11 cellular contexts compared by ENCODE assay signal in genomic region chr16:86994651-86995171, GRCh38.
A peak's percentile ranks its signal among the peaks of the same experiment; 100 is the strongest.
DNase-seq lines count a peak whose midpoint lies in the region; TF ChIP-seq lines count a peak whose summit lies in the region.
"Had no signal": no experiment of that assay in that cellular context is flagged by ENCODE, and none has a peak within 500 bp of the region (broad histone marks: within the 10 kb centered on the region; RNA-seq: fewer than 3 reads in every experiment).

No MANE protein-coding gene starts in this region.

- CTCF ChIA-PET in RWPE1 (lab: Yijun Ruan, JAX): interaction anchor here (0.7 kb wide), 1 partner anchor 350 kb away, joined by 4 read pairs; no protein-coding TSS in a partner anchor

- TF ChIP-seq CTCF in RWPE1 (conservative IDR thresholded peaks at IDR 0.05; ENCODE audit: low read depth) (no peak), fibroblast of pulmonary artery (IDR thresholded peaks at IDR 0.05; ENCODE audit: low read length, missing control alignments) (no peak)

- H3K4me1 Mint-ChIP-seq in T-helper 2 cell treated with Interferon-gamma antibody and Interleukin-4, amounts not matched to agents 5 μg/mL and 100 μg/mL, for 36 hours (ENCODE audit: low read depth): peaks cover 4% of the 10 kb centered on the region

- DNase-seq in GM04503 (ENCODE audit: low read depth): peak; percentile 76
- peak; percentile 30 for DNase-seq in RWPE1 (ENCODE audit: low spot score)
- peak; percentile 83 for DNase-seq in fibroblast of pulmonary artery (ENCODE audit: low read depth)
- peak; percentile 74 for DNase-seq in renal cortical epithelial cell (ENCODE audit: low read depth)
- DNase-seq in T-helper 2 cell treated with Interferon-gamma antibody and Interleukin-4, amounts not matched to agents 5 μg/mL and 100 μg/mL, for 36 hours (ENCODE audit: low spot score): no peak
- DNase-seq in DMS79 (lab: John Stamatoyannopoulos, UW): no peak
- no peak for DNase-seq in stimulated activated CD4-positive, alpha-beta T cell treated with anti-CD3 and anti-CD28 coated beads, Interleukin-4, amount 100 ng/mL, for 1 hour
- no peak for DNase-seq in NCI-H2171 treated with DMSO at 0.1 percent for 48 hours (lab: John Stamatoyannopoulos, UW)
- DNase-seq: NCI-H2029 treated with DMSO at 0.1 percent for 48 hours had no signal

- H3K4me3 Mint-ChIP-seq in T-helper 2 cell treated with Interferon-gamma antibody and Interleukin-4, amounts not matched to agents 5 μg/mL and 100 μg/mL, for 36 hours: no peak overlapping the region
- H3K4me3 Mint-ChIP-seq: T-helper 1 cell treated with Interleukin-12 subunit alpha and Interleukin-12 subunit beta and Interleukin-4 antibody, amounts not matched to agents 30 μg/mL and 1 μg/mL, for 36 hours had no signal

- H3K36me3 Mint-ChIP-seq in T-helper 2 cell treated with Interferon-gamma antibody and Interleukin-4, amounts not matched to agents 5 μg/mL and 100 μg/mL, for 36 hours (ENCODE audit: low read depth): no peaks in the 10 kb centered on the region

- POLR2A ChIA-PET in RWPE1 (lab: Yijun Ruan, JAX; ENCODE audit: low non-redundant PET): no interaction called here

- H3K27me3 Mint-ChIP-seq in T-helper 2 cell treated with Interferon-gamma antibody and Interleukin-4, amounts not matched to agents 5 μg/mL and 100 μg/mL, for 36 hours (ENCODE audit: low read depth): peaks cover 4% of the 10 kb centered on the region

- H3K27ac Mint-ChIP-seq in T-helper 2 cell treated with Interferon-gamma antibody and Interleukin-4, amounts not matched to agents 5 μg/mL and 100 μg/mL, for 36 hours: no peak overlapping the region
- H3K27ac Mint-ChIP-seq: T-helper 1 cell treated with Interleukin-12 subunit alpha and Interleukin-12 subunit beta and Interleukin-4 antibody, amounts not matched to agents 30 μg/mL and 1 μg/mL, for 36 hours had no signal

- H3K27ac ChIP-seq in RWPE1: peak overlapping the region; percentile 50
- H3K27ac ChIP-seq: esophagus muscularis mucosa had no signal

- no peak overlapping the region for H3K4me3 ChIP-seq in fibroblast of pulmonary artery (replicated peaks; ENCODE audit: low read depth, low read length)
- H3K4me3 ChIP-seq: esophagus muscularis mucosa had no signal

- H3K9me3 Mint-ChIP-seq in T-helper 2 cell treated with Interferon-gamma antibody and Interleukin-4, amounts not matched to agents 5 μg/mL and 100 μg/mL, for 36 hours: no peaks in the 10 kb centered on the region
- H3K9me3 Mint-ChIP-seq: T-helper 1 cell treated with Interleukin-12 subunit alpha and Interleukin-12 subunit beta and Interleukin-4 antibody, amounts not matched to agents 30 μg/mL and 1 μg/mL, for 36 hours had no signal

Comparison
In these comparisons a context has a peak if more than half of its experiments do, and no peak if none do; other contexts are left out.
1. DNase-seq: peak in GM04503 (single experiment), RWPE1 (single experiment), fibroblast of pulmonary artery (single experiment) and renal cortical epithelial cell (single experiment); none in T-helper 2 cell treated with Interferon-gamma antibody and Interleukin-4, amounts not matched to agents 5 μg/mL and 100 μg/mL, for 36 hours (single experiment), DMS79 (single experiment), stimulated activated CD4-positive, alpha-beta T cell treated with anti-CD3 and anti-CD28 coated beads, Interleukin-4, amount 100 ng/mL, for 1 hour (single experiment) and NCI-H2171 treated with DMSO at 0.1 percent for 48 hours (single experiment).